Comparison of ENCODE assay signal across 29 cellular contexts in the genomic region with DNA sequence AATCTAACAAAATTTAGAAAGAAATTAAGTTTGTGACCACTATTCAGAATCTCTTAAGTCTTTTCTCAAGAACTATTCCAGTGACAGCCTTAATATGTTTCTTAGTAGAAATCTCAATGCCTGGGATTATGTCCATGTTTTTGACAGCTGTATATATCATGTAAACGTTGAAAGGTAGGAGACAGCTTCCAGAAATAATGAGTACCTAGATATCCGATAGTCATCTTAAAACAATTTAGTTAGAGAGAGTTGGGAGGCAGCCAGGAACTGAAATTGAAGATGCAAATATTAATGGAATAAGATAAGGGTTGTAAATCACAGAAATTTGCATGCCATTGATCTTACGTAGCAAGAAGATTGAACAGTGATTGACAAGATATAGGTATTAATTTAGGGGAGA.
"Had no signal": no experiment of that assay in that cellular context is flagged by ENCODE, and none has a peak within 500 bp of the region (broad histone marks: within the 10 kb centered on the region; RNA-seq: fewer than 3 reads in every experiment).

No MANE protein-coding gene starts in this region.

- DNase-seq: colonic mucosa; effector CD8-positive, alpha-beta T cell; endodermal cell; foreskin keratinocyte; heart left ventricle; kidney; midbrain; naive thymus-derived CD4-positive, alpha-beta T cell; nucleus accumbens; psoas muscle; right cardiac atrium; sigmoid colon; stimulated activated CD4-positive, alpha-beta T cell treated with anti-CD3 and anti-CD28 coated beads, Interleukin-2, amount 100 ng/mL, for 24 hours; stimulated activated CD4-positive, alpha-beta T cell treated with anti-CD3 and anti-CD28 coated beads, Interleukin-4, amount 100 ng/mL, for 24 hours; stimulated activated naive CD4-positive, alpha-beta T cell treated with Interleukin-2 at 50 U/mL for 16 hours; substantia nigra; testis; tibial artery had no signal

- H2AFZ ChIP-seq: hepatocyte had no signal

- H3K79me2 ChIP-seq: hepatocyte had no signal

- H3K4me2 ChIP-seq: hepatocyte had no signal

- H3K27me3 ChIP-seq: colonic mucosa, foreskin keratinocyte, gastroesophageal sphincter, heart left ventricle, hepatocyte, sigmoid colon, testis, tibial artery had no signal

- H3K27me3 Mint-ChIP-seq: dendritic cell treated with granulocyte-macrophage colony-stimulating factor and Interleukin-4, amounts not matched to agents 40 ng/mL and 50 ng/mL, for 4 days; memory B cell; naive thymus-derived CD4-positive, alpha-beta T cell had no signal

- H3K36me3 ChIP-seq: colonic mucosa, gastroesophageal sphincter, heart left ventricle, sigmoid colon, tibial artery had no signal

- H3K4me3 Mint-ChIP-seq: dendritic cell treated with granulocyte-macrophage colony-stimulating factor and Interleukin-4, amounts not matched to agents 40 ng/mL and 50 ng/mL, for 4 days; endodermal cell; memory B cell; naive thymus-derived CD4-positive, alpha-beta T cell; nephron; stimulated activated effector memory CD8-positive, alpha-beta T cell treated with anti-CD3 and anti-CD28 coated beads, Interleukin-12 subunit alpha, Interleukin-12 subunit beta, amount 100 ng/mL, for 72 hours; type B pancreatic cell had no signal

- H3K4me1 Mint-ChIP-seq: memory B cell; naive thymus-derived CD4-positive, alpha-beta T cell; stimulated activated effector memory CD8-positive, alpha-beta T cell treated with anti-CD3 and anti-CD28 coated beads, Interleukin-12 subunit alpha, Interleukin-12 subunit beta, amount 100 ng/mL, for 72 hours had no signal

- H3K27ac ChIP-seq: colonic mucosa, epithelial cell of prostate, foreskin keratinocyte, gastroesophageal sphincter, heart left ventricle, hepatocyte, psoas muscle, sigmoid colon, testis, tibial artery had no signal

- H3K36me3 Mint-ChIP-seq: memory B cell; naive thymus-derived CD4-positive, alpha-beta T cell; stimulated activated effector memory CD8-positive, alpha-beta T cell treated with anti-CD3 and anti-CD28 coated beads, Interleukin-12 subunit alpha, Interleukin-12 subunit beta, amount 100 ng/mL, for 72 hours; type B pancreatic cell had no signal

- ATAC-seq: esophagus mucosa; foreskin keratinocyte; gastroesophageal sphincter; heart left ventricle; left lobe of liver; naive thymus-derived CD4-positive, alpha-beta T cell; psoas muscle; right cardiac atrium; stimulated activated effector memory CD8-positive, alpha-beta T cell treated with anti-CD3 and anti-CD28 coated beads, Interleukin-12 subunit alpha, Interleukin-12 subunit beta, amount 100 ng/mL, for 72 hours had no signal

- H3K4me3 ChIP-seq: colonic mucosa, gastroesophageal sphincter, heart left ventricle, hepatocyte, lung, psoas muscle, sigmoid colon, testis, tibial artery had no signal

- H3K4me1 ChIP-seq: colonic mucosa, foreskin keratinocyte, gastroesophageal sphincter, heart left ventricle, psoas muscle, sigmoid colon, testis, tibial artery had no signal

- H3K27ac Mint-ChIP-seq: dendritic cell treated with granulocyte-macrophage colony-stimulating factor and Interleukin-4, amounts not matched to agents 40 ng/mL and 50 ng/mL, for 4 days; endodermal cell; memory B cell; naive thymus-derived CD4-positive, alpha-beta T cell; stimulated activated effector memory CD8-positive, alpha-beta T cell treated with anti-CD3 and anti-CD28 coated beads, Interleukin-12 subunit alpha, Interleukin-12 subunit beta, amount 100 ng/mL, for 72 hours; type B pancreatic cell had no signal

- H3K9me3 ChIP-seq: gastroesophageal sphincter, psoas muscle, sigmoid colon, testis, tibial artery had no signal
